Comparison of ENCODE assay signal across 1 cellular context in genomic region chr22:28774378-28774777, GRCh38.
TF ChIP-seq lines count a peak whose summit lies in the region.

No MANE protein-coding gene starts in this region.

TF ChIP-seq in K562, 482 proteins besides CTCF, POLR2A, EP300 and RAD21:
- TF ChIP-seq BCL6 (CRISPR knock-in tag; IDR thresholded peaks at IDR 0.05) (no peak), NRF1 (conservative IDR thresholded peaks at IDR 0.05 in 1 of 2, IDR thresholded peaks at IDR 0.05 in 1 of 2) (no peak), ZFP91 (CRISPR knock-in tag; IDR thresholded peaks at IDR 0.05) (no peak), ZNF121 (CRISPR knock-in tag; conservative IDR thresholded peaks at IDR 0.05) (0 out of 2 replicates have a peak, but pooled peaks have one; percentile 33), ZNF146 (CRISPR knock-in tag; IDR thresholded peaks at IDR 0.05; ENCODE audit: unreplicated experiment) (no peak)
